In genomic region chr9:91515074-91515687, GRCh38 we compare ENCODE assay signal across 1 cellular context.
TF ChIP-seq lines count a peak whose summit lies in the region.

No MANE protein-coding gene starts in this region.

TF ChIP-seq in K562, 482 proteins besides CTCF, POLR2A, EP300 and RAD21 (continued from another document and continues in another):
- TF ChIP-seq MTA3 (IDR thresholded peaks at IDR 0.05; ENCODE audit: borderline replicate concordance) (peak; percentile 57; the same call in 1 of the 2 replicates), ZNF354B (CRISPR knock-in tag; IDR thresholded peaks at IDR 0.05) (no peak), ARID1B (IDR thresholded peaks at IDR 0.05) (peak; percentile 78), CREB1 (IDR thresholded peaks at IDR 0.05) (peak; percentile 65), CREB1 (CRISPR knock-in tag; IDR thresholded peaks at IDR 0.05) (peak; percentile 73), ZBTB17 (CRISPR knock-in tag; IDR thresholded peaks at IDR 0.05) (0 out of 2 replicates have a peak, but pooled peaks have one; percentile 50), REST (CRISPR knock-in tag; IDR thresholded peaks at IDR 0.05; ENCODE audit: low read depth) (0 out of 2 replicates have a peak, but pooled peaks have one; percentile 31), FOXJ2 (tag; IDR thresholded peaks at IDR 0.05) (no peak), CXXC5 (CRISPR knock-in tag; IDR thresholded peaks at IDR 0.05) (peak; percentile 26; the same call in 1 of the 2 replicates), NR2F6 (CRISPR knock-in tag; IDR thresholded peaks at IDR 0.05) (no peak), ID3 (CRISPR knock-in tag; IDR thresholded peaks at IDR 0.05) (no peak), ID3 (tag; IDR thresholded peaks at IDR 0.05) (peak; percentile 50; the same call in 1 of the 2 replicates), ZNF444 (CRISPR knock-in tag; IDR thresholded peaks at IDR 0.05) (no peak), ZNF707 (CRISPR knock-in tag; conservative IDR thresholded peaks at IDR 0.05) (no peak), CEBPG (CRISPR knock-in tag; IDR thresholded peaks at IDR 0.05) (no peak), CEBPG (tag; conservative IDR thresholded peaks at IDR 0.05 in 1 of 2, IDR thresholded peaks at IDR 0.05 in 1 of 2) (peak; percentile 57 to 79), SOX6 (IDR thresholded peaks at IDR 0.05) (peak; percentile 42), ETV1 (tag; conservative IDR thresholded peaks at IDR 0.05; ENCODE audit: low read depth) (no peak), ATF7 (IDR thresholded peaks at IDR 0.05) (peak; percentile 93), MBD2 (IDR thresholded peaks at IDR 0.05; ENCODE audit: borderline replicate concordance, low read depth) (no peak), BACH1 (tag; IDR thresholded peaks at IDR 0.05) (peak; percentile 61; the same call in 1 of the 2 replicates), CBFA2T3 (IDR thresholded peaks at IDR 0.05) (peak; percentile 69), TRIM24 (IDR thresholded peaks at IDR 0.05) (peak; percentile 44 to 56; a peak in 2 of 4 replicates), CREB3 (tag; conservative IDR thresholded peaks at IDR 0.05; ENCODE audit: low read depth) (no peak), TEAD2 (tag; IDR thresholded peaks at IDR 0.05) (no peak)
- TF ChIP-seq, protein P1, sequence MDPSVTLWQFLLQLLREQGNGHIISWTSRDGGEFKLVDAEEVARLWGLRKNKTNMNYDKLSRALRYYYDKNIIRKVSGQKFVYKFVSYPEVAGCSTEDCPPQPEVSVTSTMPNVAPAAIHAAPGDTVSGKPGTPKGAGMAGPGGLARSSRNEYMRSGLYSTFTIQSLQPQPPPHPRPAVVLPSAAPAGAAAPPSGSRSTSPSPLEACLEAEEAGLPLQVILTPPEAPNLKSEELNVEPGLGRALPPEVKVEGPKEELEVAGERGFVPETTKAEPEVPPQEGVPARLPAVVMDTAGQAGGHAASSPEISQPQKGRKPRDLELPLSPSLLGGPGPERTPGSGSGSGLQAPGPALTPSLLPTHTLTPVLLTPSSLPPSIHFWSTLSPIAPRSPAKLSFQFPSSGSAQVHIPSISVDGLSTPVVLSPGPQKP (CRISPR knock-in tag; IDR thresholded peaks at IDR 0.05), result no peak
- TF ChIP-seq, protein P2, sequence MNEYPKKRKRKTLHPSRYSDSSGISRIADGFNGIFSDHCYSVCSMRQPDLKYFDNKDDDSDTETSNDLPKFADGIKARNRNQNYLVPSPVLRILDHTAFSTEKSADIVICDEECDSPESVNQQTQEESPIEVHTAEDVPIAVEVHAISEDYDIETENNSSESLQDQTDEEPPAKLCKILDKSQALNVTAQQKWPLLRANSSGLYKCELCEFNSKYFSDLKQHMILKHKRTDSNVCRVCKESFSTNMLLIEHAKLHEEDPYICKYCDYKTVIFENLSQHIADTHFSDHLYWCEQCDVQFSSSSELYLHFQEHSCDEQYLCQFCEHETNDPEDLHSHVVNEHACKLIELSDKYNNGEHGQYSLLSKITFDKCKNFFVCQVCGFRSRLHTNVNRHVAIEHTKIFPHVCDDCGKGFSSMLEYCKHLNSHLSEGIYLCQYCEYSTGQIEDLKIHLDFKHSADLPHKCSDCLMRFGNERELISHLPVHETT (CRISPR knock-in tag; conservative IDR thresholded peaks at IDR 0.05 in 1 of 2, IDR thresholded peaks at IDR 0.05 in 1 of 2), result 0 out of 4 replicates have a peak, but pooled peaks of 1 of the 2 experiments have one; percentile 17
- TF ChIP-seq, protein P3, sequence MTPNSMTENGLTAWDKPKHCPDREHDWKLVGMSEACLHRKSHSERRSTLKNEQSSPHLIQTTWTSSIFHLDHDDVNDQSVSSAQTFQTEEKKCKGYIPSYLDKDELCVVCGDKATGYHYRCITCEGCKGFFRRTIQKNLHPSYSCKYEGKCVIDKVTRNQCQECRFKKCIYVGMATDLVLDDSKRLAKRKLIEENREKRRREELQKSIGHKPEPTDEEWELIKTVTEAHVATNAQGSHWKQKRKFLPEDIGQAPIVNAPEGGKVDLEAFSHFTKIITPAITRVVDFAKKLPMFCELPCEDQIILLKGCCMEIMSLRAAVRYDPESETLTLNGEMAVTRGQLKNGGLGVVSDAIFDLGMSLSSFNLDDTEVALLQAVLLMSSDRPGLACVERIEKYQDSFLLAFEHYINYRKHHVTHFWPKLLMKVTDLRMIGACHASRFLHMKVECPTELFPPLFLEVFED (CRISPR knock-in tag; conservative IDR thresholded peaks at IDR 0.05), result 0 out of 2 replicates have a peak, but pooled peaks have one; percentile 25
- TF ChIP-seq, protein P4, sequence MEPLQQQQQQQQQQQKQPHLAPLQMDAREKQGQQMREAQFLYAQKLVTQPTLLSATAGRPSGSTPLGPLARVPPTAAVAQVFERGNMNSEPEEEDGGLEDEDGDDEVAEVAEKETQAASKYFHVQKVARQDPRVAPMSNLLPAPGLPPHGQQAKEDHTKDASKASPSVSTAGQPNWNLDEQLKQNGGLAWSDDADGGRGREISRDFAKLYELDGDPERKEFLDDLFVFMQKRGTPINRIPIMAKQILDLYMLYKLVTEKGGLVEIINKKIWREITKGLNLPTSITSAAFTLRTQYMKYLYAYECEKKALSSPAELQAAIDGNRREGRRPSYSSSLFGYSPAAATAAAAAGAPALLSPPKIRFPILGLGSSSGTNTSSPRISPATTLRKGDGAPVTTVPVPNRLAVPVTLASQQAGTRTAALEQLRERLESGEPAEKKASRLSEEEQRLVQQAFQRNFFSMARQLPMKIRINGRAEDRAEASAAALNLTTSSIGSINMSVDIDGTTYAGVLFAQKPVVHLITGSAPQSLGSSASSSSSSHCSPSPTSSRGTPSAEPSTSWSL (CRISPR knock-in tag; IDR thresholded peaks at IDR 0.05; ENCODE audit: borderline replicate concordance), result no peak
- TF ChIP-seq, protein P5, sequence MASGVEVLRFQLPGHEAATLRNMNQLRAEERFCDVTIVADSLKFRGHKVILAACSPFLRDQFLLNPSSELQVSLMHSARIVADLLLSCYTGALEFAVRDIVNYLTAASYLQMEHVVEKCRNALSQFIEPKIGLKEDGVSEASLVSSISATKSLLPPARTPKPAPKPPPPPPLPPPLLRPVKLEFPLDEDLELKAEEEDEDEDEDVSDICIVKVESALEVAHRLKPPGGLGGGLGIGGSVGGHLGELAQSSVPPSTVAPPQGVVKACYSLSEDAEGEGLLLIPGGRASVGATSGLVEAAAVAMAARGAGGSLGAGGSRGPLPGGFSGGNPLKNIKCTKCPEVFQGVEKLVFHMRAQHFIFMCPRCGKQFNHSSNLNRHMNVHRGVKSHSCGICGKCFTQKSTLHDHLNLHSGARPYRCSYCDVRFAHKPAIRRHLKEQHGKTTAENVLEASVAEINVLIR (CRISPR knock-in tag; IDR thresholded peaks at IDR 0.05), result peak; percentile 43; the same call in 1 of the 2 replicates
- TF ChIP-seq, protein P6, sequence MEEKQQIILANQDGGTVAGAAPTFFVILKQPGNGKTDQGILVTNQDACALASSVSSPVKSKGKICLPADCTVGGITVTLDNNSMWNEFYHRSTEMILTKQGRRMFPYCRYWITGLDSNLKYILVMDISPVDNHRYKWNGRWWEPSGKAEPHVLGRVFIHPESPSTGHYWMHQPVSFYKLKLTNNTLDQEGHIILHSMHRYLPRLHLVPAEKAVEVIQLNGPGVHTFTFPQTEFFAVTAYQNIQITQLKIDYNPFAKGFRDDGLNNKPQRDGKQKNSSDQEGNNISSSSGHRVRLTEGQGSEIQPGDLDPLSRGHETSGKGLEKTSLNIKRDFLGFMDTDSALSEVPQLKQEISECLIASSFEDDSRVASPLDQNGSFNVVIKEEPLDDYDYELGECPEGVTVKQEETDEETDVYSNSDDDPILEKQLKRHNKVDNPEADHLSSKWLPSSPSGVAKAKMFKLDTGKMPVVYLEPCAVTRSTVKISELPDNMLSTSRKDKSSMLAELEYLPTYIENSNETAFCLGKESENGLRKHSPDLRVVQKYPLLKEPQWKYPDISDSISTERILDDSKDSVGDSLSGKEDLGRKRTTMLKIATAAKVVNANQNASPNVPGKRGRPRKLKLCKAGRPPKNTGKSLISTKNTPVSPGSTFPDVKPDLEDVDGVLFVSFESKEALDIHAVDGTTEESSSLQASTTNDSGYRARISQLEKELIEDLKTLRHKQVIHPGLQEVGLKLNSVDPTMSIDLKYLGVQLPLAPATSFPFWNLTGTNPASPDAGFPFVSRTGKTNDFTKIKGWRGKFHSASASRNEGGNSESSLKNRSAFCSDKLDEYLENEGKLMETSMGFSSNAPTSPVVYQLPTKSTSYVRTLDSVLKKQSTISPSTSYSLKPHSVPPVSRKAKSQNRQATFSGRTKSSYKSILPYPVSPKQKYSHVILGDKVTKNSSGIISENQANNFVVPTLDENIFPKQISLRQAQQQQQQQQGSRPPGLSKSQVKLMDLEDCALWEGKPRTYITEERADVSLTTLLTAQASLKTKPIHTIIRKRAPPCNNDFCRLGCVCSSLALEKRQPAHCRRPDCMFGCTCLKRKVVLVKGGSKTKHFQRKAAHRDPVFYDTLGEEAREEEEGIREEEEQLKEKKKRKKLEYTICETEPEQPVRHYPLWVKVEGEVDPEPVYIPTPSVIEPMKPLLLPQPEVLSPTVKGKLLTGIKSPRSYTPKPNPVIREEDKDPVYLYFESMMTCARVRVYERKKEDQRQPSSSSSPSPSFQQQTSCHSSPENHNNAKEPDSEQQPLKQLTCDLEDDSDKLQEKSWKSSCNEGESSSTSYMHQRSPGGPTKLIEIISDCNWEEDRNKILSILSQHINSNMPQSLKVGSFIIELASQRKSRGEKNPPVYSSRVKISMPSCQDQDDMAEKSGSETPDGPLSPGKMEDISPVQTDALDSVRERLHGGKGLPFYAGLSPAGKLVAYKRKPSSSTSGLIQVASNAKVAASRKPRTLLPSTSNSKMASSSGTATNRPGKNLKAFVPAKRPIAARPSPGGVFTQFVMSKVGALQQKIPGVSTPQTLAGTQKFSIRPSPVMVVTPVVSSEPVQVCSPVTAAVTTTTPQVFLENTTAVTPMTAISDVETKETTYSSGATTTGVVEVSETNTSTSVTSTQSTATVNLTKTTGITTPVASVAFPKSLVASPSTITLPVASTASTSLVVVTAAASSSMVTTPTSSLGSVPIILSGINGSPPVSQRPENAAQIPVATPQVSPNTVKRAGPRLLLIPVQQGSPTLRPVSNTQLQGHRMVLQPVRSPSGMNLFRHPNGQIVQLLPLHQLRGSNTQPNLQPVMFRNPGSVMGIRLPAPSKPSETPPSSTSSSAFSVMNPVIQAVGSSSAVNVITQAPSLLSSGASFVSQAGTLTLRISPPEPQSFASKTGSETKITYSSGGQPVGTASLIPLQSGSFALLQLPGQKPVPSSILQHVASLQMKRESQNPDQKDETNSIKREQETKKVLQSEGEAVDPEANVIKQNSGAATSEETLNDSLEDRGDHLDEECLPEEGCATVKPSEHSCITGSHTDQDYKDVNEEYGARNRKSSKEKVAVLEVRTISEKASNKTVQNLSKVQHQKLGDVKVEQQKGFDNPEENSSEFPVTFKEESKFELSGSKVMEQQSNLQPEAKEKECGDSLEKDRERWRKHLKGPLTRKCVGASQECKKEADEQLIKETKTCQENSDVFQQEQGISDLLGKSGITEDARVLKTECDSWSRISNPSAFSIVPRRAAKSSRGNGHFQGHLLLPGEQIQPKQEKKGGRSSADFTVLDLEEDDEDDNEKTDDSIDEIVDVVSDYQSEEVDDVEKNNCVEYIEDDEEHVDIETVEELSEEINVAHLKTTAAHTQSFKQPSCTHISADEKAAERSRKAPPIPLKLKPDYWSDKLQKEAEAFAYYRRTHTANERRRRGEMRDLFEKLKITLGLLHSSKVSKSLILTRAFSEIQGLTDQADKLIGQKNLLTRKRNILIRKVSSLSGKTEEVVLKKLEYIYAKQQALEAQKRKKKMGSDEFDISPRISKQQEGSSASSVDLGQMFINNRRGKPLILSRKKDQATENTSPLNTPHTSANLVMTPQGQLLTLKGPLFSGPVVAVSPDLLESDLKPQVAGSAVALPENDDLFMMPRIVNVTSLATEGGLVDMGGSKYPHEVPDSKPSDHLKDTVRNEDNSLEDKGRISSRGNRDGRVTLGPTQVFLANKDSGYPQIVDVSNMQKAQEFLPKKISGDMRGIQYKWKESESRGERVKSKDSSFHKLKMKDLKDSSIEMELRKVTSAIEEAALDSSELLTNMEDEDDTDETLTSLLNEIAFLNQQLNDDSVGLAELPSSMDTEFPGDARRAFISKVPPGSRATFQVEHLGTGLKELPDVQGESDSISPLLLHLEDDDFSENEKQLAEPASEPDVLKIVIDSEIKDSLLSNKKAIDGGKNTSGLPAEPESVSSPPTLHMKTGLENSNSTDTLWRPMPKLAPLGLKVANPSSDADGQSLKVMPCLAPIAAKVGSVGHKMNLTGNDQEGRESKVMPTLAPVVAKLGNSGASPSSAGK (IDR thresholded peaks at IDR 0.05), result peak; percentile 70
